Comparison of ENCODE assay signal across 1 cellular context in the genomic region with DNA sequence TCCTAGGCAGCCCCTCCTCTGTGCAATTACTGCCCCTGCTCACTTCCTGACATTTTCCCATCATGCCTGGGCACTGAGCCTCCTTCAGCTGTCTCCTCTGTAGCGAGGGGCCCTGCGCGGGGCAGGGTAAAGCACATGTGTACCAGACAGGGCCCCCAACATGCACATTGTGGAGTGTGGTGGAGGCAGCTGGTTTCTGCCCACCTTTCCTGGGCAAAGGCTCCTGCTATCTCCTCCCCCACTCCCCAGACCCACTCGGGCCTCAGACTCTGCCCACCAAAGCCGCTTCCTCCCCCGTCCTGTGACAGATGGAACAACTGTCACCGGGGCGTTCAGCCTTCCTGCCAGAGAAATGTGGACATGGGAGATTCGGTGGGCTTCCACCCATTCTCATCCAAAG.
TF ChIP-seq lines count a peak whose summit lies in the region.

No MANE protein-coding gene starts in this region.

TF ChIP-seq in HepG2, 621 proteins besides CTCF, POLR2A, EP300 and RAD21:
- TF ChIP-seq FOSL1 (CRISPR knock-in tag; IDR thresholded peaks at IDR 0.05; ENCODE audit: borderline replicate concordance): no peak
- peak; percentile 53 for TF ChIP-seq MNT (IDR thresholded peaks at IDR 0.05)
- no peak for TF ChIP-seq RNF2 (conservative IDR thresholded peaks at IDR 0.05; ENCODE audit: low read depth)
- peak; percentile 22; the same call in 1 of the 2 replicates for TF ChIP-seq POLR2G (IDR thresholded peaks at IDR 0.05; ENCODE audit: low read depth, low read length)
